In the genomic region with DNA sequence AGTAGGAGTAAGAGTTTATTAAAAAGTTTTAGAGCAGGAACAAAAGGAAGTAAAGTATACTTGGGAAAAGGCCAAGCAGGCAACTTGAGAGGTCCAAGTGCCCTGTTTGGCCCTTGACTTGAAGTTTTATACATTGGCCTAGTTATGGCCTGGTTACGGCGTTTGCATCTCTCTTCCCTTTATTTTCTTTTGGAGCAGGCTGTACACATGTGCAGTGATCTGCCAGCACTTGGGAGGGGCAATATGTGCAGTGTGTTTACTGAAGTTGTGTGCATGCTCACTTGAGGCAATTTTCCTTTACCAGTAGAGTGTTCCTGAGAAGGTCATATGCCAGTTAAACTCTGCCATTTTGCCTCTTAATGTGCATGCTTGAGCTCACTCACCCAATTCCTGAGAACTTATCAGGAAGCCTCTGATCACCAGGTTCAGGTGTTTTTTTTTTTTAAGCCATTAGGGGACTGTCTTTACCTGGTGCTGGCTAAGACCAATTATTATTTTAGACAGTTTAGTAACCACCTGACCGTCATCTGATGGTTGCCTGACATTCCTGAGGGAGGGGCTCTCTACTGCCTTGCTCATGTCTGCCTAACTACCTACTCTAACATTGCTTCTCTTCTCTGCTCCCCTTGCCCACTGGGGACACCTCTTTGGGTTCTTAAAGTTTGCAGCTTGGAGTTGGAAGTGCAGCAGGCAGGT, we compare ENCODE assay signal across 26 cellular contexts. TPM values are rescaled to one million over a fixed set of nuclear protein-coding genes. Genes with fewer than 3 reads are reported as not detected.
A peak's percentile ranks its signal among the peaks of the same experiment; 100 is the strongest.
DNase-seq lines count a peak whose midpoint lies in the region; ATAC-seq and TF ChIP-seq lines count a peak whose summit lies in the region.
"Had no signal": no experiment of that assay in that cellular context is flagged by ENCODE, and none has a peak within 500 bp of the region (broad histone marks: within the 10 kb centered on the region; RNA-seq: fewer than 3 reads in every experiment).

No MANE protein-coding gene starts in this region.

- no peaks in the 10 kb centered on the region for H3K79me2 ChIP-seq in GM23338 (replicated peaks; ENCODE audit: insufficient read depth)

- peaks cover 5% of the 10 kb centered on the region for H3K4me1 Mint-ChIP-seq in GM23338
- peaks cover 2 to 17% of the 10 kb centered on the region in 2 donors for H3K4me1 Mint-ChIP-seq in stimulated activated naive B cell treated with anti-CD40 and anti-IgM and Interleukin-4, amounts not matched to agents 10 μg/mL and 1 μg/mL and 100 μg/mL, for 72 hours
- H3K4me1 Mint-ChIP-seq: B cell; CD4-positive, CD25-positive, alpha-beta regulatory T cell; CD8-positive, alpha-beta memory T cell; IgD-negative memory B cell had no signal

- no peak overlapping the region for H3K4me3 Mint-ChIP-seq in GM23338
- H3K4me3 Mint-ChIP-seq in stimulated activated naive B cell treated with anti-CD40 and anti-IgM and Interleukin-4, amounts not matched to agents 10 μg/mL and 1 μg/mL and 100 μg/mL, for 72 hours: no peak overlapping the region
- H3K4me3 Mint-ChIP-seq: B cell; CD4-positive, CD25-positive, alpha-beta regulatory T cell; CD8-positive, alpha-beta memory T cell; HFFc6; IgD-negative memory B cell had no signal

- TF ChIP-seq CTCF in GM23338 (conservative IDR thresholded peaks at IDR 0.05; ENCODE audit: low read depth in 2 of 2): no peak
- no peak for TF ChIP-seq CTCF in foreskin keratinocyte (conservative IDR thresholded peaks at IDR 0.05)
- no peak for TF ChIP-seq CTCF in lower lobe of right lung (IDR thresholded peaks at IDR 0.05)
- no peak for TF ChIP-seq CTCF in heart right ventricle (IDR thresholded peaks at IDR 0.05)

- no peaks in the 10 kb centered on the region for H3K36me3 Mint-ChIP-seq in GM23338 (ENCODE audit: low read depth)
- peaks cover 0 to 1% of the 10 kb centered on the region in 2 donors for H3K36me3 Mint-ChIP-seq in stimulated activated naive B cell treated with anti-CD40 and anti-IgM and Interleukin-4, amounts not matched to agents 10 μg/mL and 1 μg/mL and 100 μg/mL, for 72 hours
- H3K36me3 Mint-ChIP-seq: CD4-positive, CD25-positive, alpha-beta regulatory T cell; CD8-positive, alpha-beta memory T cell; IgD-negative memory B cell had no signal

- H3K4me3 ChIP-seq in GM23338 (no peak overlapping the region), lower lobe of right lung (no peak overlapping the region), heart right ventricle (no peak overlapping the region)
- H3K4me3 ChIP-seq: BLaER1 treated with 17β-estradiol and CSF1 and Interleukin-3, amounts not matched to agents 10 nM and 100 nM; GM12878; GM23248 had no signal

- H3K27ac Mint-ChIP-seq in GM23338: no peak overlapping the region
- peak overlapping the region; percentile 14 for H3K27ac Mint-ChIP-seq in stimulated activated naive B cell treated with anti-CD40 and anti-IgM and Interleukin-4, amounts not matched to agents 10 μg/mL and 1 μg/mL and 100 μg/mL, for 72 hours
- H3K27ac Mint-ChIP-seq: B cell; CD4-positive, CD25-positive, alpha-beta regulatory T cell; CD8-positive, alpha-beta memory T cell; HFFc6; IgD-negative memory B cell had no signal

- H3K4me1 ChIP-seq in GM23338 (ENCODE audit: insufficient read depth): no peaks in the 10 kb centered on the region
- no peaks in the 10 kb centered on the region for H3K4me1 ChIP-seq in foreskin keratinocyte
- no peaks in the 10 kb centered on the region for H3K4me1 ChIP-seq in lower lobe of right lung
- H3K4me1 ChIP-seq in heart right ventricle: no peaks in the 10 kb centered on the region

- no peaks in the 10 kb centered on the region for H3K9me3 Mint-ChIP-seq in GM23338
- H3K9me3 Mint-ChIP-seq in stimulated activated naive B cell treated with anti-CD40 and anti-IgM and Interleukin-4, amounts not matched to agents 10 μg/mL and 1 μg/mL and 100 μg/mL, for 72 hours: peaks cover 0 to 2% of the 10 kb centered on the region in 2 donors
- H3K9me3 Mint-ChIP-seq: HFFc6 had no signal

- no peaks in the 10 kb centered on the region for H4K20me1 ChIP-seq in GM23338 (replicated peaks; ENCODE audit: insufficient read depth)
- H4K20me1 ChIP-seq: BLaER1 treated with 17β-estradiol and CSF1 and Interleukin-3, amounts not matched to agents 10 nM and 100 nM had no signal

- 71 to 80% methylated on average over 3 of the region's 3 CpGs for WGBS in heart right ventricle, 2 donors

- no peak overlapping the region for H3K27ac ChIP-seq in GM23338 (ENCODE audit: low read depth)
- no peak overlapping the region for H3K27ac ChIP-seq in foreskin keratinocyte
- no peak overlapping the region for H3K27ac ChIP-seq in lower lobe of right lung
- no peak overlapping the region for H3K27ac ChIP-seq in heart right ventricle
- H3K27ac ChIP-seq: BLaER1 treated with 17β-estradiol and CSF1 and Interleukin-3, amounts not matched to agents 10 nM and 100 nM; GM23248 had no signal

- H2AFZ ChIP-seq in GM23338: peak overlapping the region; percentile 52; the same call in 1 of the 2 replicates
- H2AFZ ChIP-seq: GM23248 had no signal

- no peaks in the 10 kb centered on the region for H3F3A ChIP-seq in GM23338 (replicated peaks; ENCODE audit: low read depth)

- 0 out of 2 replicates have a peak, but pooled peaks cover 5% of the 10 kb centered on the region for H3K9me2 ChIP-seq in GM23338 (ENCODE audit: insufficient read depth)

- H3K4me2 ChIP-seq in GM23338: no peak overlapping the region
- H3K4me2 ChIP-seq: BLaER1 treated with 17β-estradiol and CSF1 and Interleukin-3, amounts not matched to agents 10 nM and 100 nM had no signal

- H3K36me3 ChIP-seq in GM23338 (ENCODE audit: insufficient read depth) (no peaks in the 10 kb centered on the region), lower lobe of right lung (no peaks in the 10 kb centered on the region), heart right ventricle (no peaks in the 10 kb centered on the region)
- H3K36me3 ChIP-seq: BLaER1 treated with 17β-estradiol and CSF1 and Interleukin-3, amounts not matched to agents 10 nM and 100 nM had no signal

- peak; percentile 20 for DNase-seq in GM23338 (ENCODE audit: low spot score)
- DNase-seq in foreskin keratinocyte: no peak
- DNase-seq in lower lobe of right lung: peak; percentile 48
- DNase-seq in stimulated activated naive B cell treated with anti-CD40 and anti-IgM and Interleukin-4, amounts not matched to agents 10 μg/mL and 1 μg/mL and 100 μg/mL, for 72 hours: no peak
- no peak for DNase-seq in activated naive CD4-positive, alpha-beta T cell (lab: John Stamatoyannopoulos, UW)
- no peak for DNase-seq in heart right ventricle
- no peak for DNase-seq in cardiac septum (ENCODE audit: low spot score)
- no peak for DNase-seq in left colon
- DNase-seq: 8988T; CD4-positive, CD25-positive, alpha-beta regulatory T cell; CD8-positive, alpha-beta memory T cell; COR-L47; DMS 273 treated with DMSO at 0.1 percent for 48 hours; DMS53; DND-41; EL; GM23248; H7; HFFc6 had no signal

- no peaks in the 10 kb centered on the region for H3K27me3 Mint-ChIP-seq in GM23338 (ENCODE audit: insufficient read depth, low read depth, poor library complexity)
- peaks cover 6% of the 10 kb centered on the region in 2 donors for H3K27me3 Mint-ChIP-seq in stimulated activated naive B cell treated with anti-CD40 and anti-IgM and Interleukin-4, amounts not matched to agents 10 μg/mL and 1 μg/mL and 100 μg/mL, for 72 hours
- H3K27me3 Mint-ChIP-seq: IgD-negative memory B cell had no signal

- no peaks in the 10 kb centered on the region for H3K27me3 ChIP-seq in GM23338 (ENCODE audit: insufficient read depth)
- H3K27me3 ChIP-seq in foreskin keratinocyte: no peaks in the 10 kb centered on the region
- no peaks in the 10 kb centered on the region for H3K27me3 ChIP-seq in lower lobe of right lung (ENCODE audit: low read depth)
- no peaks in the 10 kb centered on the region for H3K27me3 ChIP-seq in heart right ventricle
- H3K27me3 ChIP-seq: BLaER1 treated with 17β-estradiol and CSF1 and Interleukin-3, amounts not matched to agents 10 nM and 100 nM had no signal

- intact Hi-C loops in lower lobe of right lung (cut with DNase I) (no loop called here), heart right ventricle (cut with DNase I) (loop anchor here in 1 of 10 donors (5.0 kb wide), 1 partner anchor 290 kb away; no protein-coding TSS in a partner anchor), cardiac septum (cut with DNase I) (no loop called here), left colon (cut with DNase I, micrococcal nuclease) (no loop called here)

- H3K9me3 ChIP-seq in lower lobe of right lung (no peaks in the 10 kb centered on the region), heart right ventricle (peaks cover 0 to 5% (median 0%) of the 10 kb centered on the region in 11 donors)
- H3K9me3 ChIP-seq: BLaER1 treated with 17β-estradiol and CSF1 and Interleukin-3, amounts not matched to agents 10 nM and 100 nM had no signal

- ATAC-seq in GM23338: peak; percentile 61
- peak; percentile 40 for ATAC-seq in foreskin keratinocyte
- peak; percentile 80 to 94 for ATAC-seq in lower lobe of right lung
- peak; percentile 55 to 71 for ATAC-seq in stimulated activated naive B cell treated with anti-CD40 and anti-IgM and Interleukin-4, amounts not matched to agents 10 μg/mL and 1 μg/mL and 100 μg/mL, for 72 hours (replicated peaks)
- ATAC-seq in heart right ventricle: no peak
- ATAC-seq in left colon: no peak
- ATAC-seq: GM12878, HCT116, HepG2 had no signal

RNA-seq across cellular contexts. Expression of a gene that starts 48.0 kb away (rescaled TPM):
- total RNA-seq in GM23338 (2014; rRNA removed; shearing (Covaris generic)): 0.52 and 0.82 TPM in 2 replicates
- polyA plus RNA-seq in GM23338 (2016; fragmentation: Nextera tagmentation; extraction: Ambion mirVana) (0.45 and 0.52 TPM in 2 replicates), foreskin keratinocyte (0.13 and 0.36 TPM in 2 replicates), heart right ventricle (under 1 TPM; 0.01 to 0.07 TPM)
- total RNA-seq in foreskin keratinocyte (0.35 and 0.78 TPM in 2 replicates), lower lobe of right lung (0.35 TPM), heart right ventricle (under 1 TPM in 8 of 10 donors, not detected in 2; 0.04 to 0.26 (median 0.07) TPM), cardiac septum (0.13 TPM), left colon (under 1 TPM in 1 of 2 donors, not detected in 1; 0.14 TPM)
- total RNA-seq: CD4-positive, CD25-positive, alpha-beta regulatory T cell; CD8-positive, alpha-beta memory T cell; G401; GM12878 had no signal
- polyA plus RNA-seq: CD4-positive, CD25-positive, alpha-beta regulatory T cell; CD8-positive, alpha-beta memory T cell had no signal

Comparison
In these comparisons a context has a peak if more than half of its experiments do, and no peak if none do; other contexts are left out.
1. ATAC-seq: peak in GM23338 (single experiment), foreskin keratinocyte (single experiment), lower lobe of right lung (2 of 2) and stimulated activated naive B cell treated with anti-CD40 and anti-IgM and Interleukin-4, amounts not matched to agents 10 μg/mL and 1 μg/mL and 100 μg/mL, for 72 hours (2 of 2); none in heart right ventricle (0 of 8) and left colon (single experiment).
2. DNase-seq: peak in GM23338 (single experiment) and lower lobe of right lung (single experiment); none in foreskin keratinocyte (0 of 2), stimulated activated naive B cell treated with anti-CD40 and anti-IgM and Interleukin-4, amounts not matched to agents 10 μg/mL and 1 μg/mL and 100 μg/mL, for 72 hours (single experiment), activated naive CD4-positive, alpha-beta T cell (0 of 4), heart right ventricle (0 of 2), cardiac septum (single experiment) and left colon (0 of 2).